ENCODE assay signal across 8 cellular contexts in genomic region chr2:172693037-172693436, GRCh38. TPM values are rescaled to one million over a fixed set of nuclear protein-coding genes. Genes with fewer than 3 reads are reported as not detected.
DNase-seq lines count a peak whose midpoint lies in the region; ATAC-seq and TF ChIP-seq lines count a peak whose summit lies in the region.

No MANE protein-coding gene starts in this region.

- peak overlapping the region; percentile 53 for H3K27ac Mint-ChIP-seq in activated T-helper 17 cell treated with anti-CD3 and anti-CD28 coated beads, Interleukin-2, amount 50 U/mL, for 72 hours

- H3K4me1 Mint-ChIP-seq in activated T-helper 17 cell treated with anti-CD3 and anti-CD28 coated beads, Interleukin-2, amount 50 U/mL, for 72 hours: peaks cover 20% of the 10 kb centered on the region

- no peaks in the 10 kb centered on the region for H3K36me3 ChIP-seq in right atrium auricular region

- H3K27ac ChIP-seq in right atrium auricular region: no peak overlapping the region

- ATAC-seq in activated T-helper 17 cell treated with anti-CD3 and anti-CD28 coated beads, Interleukin-2, amount 50 U/mL, for 72 hours (replicated peaks): peak; percentile 96
- ATAC-seq in GM18858 (IDR thresholded peaks at IDR 0.05; ENCODE audit: unreplicated experiment) (no peak), HG02678 (IDR thresholded peaks at IDR 0.05; ENCODE audit: unreplicated experiment) (no peak)

- H3K4me1 ChIP-seq in right atrium auricular region: peaks cover 0 to 14% of the 10 kb centered on the region in 2 donors

- TF ChIP-seq CTCF in right atrium auricular region (IDR thresholded peaks at IDR 0.05): no peak

- no peak overlapping the region for H3K4me3 ChIP-seq in right atrium auricular region

- H3K27me3 ChIP-seq in right atrium auricular region: no peaks in the 10 kb centered on the region

- peak overlapping the region; percentile 12 for H3K4me3 Mint-ChIP-seq in activated T-helper 17 cell treated with anti-CD3 and anti-CD28 coated beads, Interleukin-2, amount 50 U/mL, for 72 hours

- no peaks in the 10 kb centered on the region for H3K36me3 Mint-ChIP-seq in activated T-helper 17 cell treated with anti-CD3 and anti-CD28 coated beads, Interleukin-2, amount 50 U/mL, for 72 hours (ENCODE audit: low read depth)

- H3K27me3 Mint-ChIP-seq in activated T-helper 17 cell treated with anti-CD3 and anti-CD28 coated beads, Interleukin-2, amount 50 U/mL, for 72 hours: peaks cover 9% of the 10 kb centered on the region

- no peaks in the 10 kb centered on the region for H3K9me3 ChIP-seq in right atrium auricular region

- H3K9me3 Mint-ChIP-seq in activated T-helper 17 cell treated with anti-CD3 and anti-CD28 coated beads, Interleukin-2, amount 50 U/mL, for 72 hours: peaks cover 4% of the 10 kb centered on the region

- peak; percentile 74 for DNase-seq in CD1c-positive myeloid dendritic cell (ENCODE audit: extremely low spot score)
- DNase-seq in Kasumi-1 (lab: John Stamatoyannopoulos, UW): peak; percentile 46 to 55
- peak; percentile 64 for DNase-seq in right atrium auricular region (ENCODE audit: low spot score)
- DNase-seq in stimulated activated CD4-positive, alpha-beta T cell treated with anti-CD3 and anti-CD28 coated beads, TNF-alpha, amount 100 ng/mL, for 48 hours (ENCODE audit: low read depth in 3 of 3): peak; percentile 17 to 48 (median 33)
- DNase-seq in NCI-H1436 (lab: John Stamatoyannopoulos, UW): no peak

RNA-seq across cellular contexts. Expression of gene RAPGEF4, which starts 42.6 kb away (rescaled TPM):
- total RNA-seq in activated T-helper 17 cell treated with anti-CD3 and anti-CD28 coated beads, Interleukin-2, amount 50 U/mL, for 72 hours: 1 to 10 TPM; 1.4 to 2.2 TPM
- 10 to 100 TPM in 1 of 2 donors, 1 to 10 TPM in 1; 6.2 to 14.1 TPM for total RNA-seq in right atrium auricular region
